10 cellular contexts compared by ENCODE assay signal in the genomic region with DNA sequence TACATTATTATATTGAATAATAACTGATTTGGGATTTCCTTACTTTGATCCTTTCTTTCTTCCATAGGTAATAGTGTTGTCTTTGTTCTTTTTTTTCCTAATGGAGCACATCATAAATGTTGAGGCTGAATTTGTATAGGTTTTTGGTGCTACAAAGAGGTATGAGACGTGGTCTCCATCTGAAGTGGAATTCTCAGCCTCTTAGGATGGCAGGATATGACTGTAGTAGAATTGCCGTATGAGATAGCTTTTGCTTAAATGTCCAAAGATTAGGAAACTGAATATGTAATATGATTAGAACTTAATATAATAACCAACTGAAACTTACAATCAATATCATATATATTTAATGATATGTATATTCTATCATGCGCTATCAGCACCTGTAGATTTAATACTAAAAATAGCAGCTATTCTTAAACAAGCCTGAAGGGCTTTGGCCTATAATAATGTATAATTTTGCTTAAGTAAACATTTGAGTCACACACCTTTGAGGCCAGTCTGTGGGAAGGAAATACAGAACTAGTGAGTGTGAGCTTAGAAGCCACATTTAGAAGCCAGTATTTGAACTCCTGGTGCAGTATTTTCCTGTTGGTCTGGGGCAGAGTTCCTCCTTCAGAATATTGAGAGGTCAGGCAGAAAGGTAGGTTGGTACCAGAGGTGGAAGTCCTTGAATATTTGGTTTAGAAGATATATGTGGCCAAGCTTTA.
DNase-seq lines count a peak whose midpoint lies in the region; ATAC-seq and TF ChIP-seq lines count a peak whose summit lies in the region.
"Had no signal": no experiment of that assay in that cellular context is flagged by ENCODE, and none has a peak within 500 bp of the region (broad histone marks: within the 10 kb centered on the region; RNA-seq: fewer than 3 reads in every experiment).

No MANE protein-coding gene starts in this region.

- no peak for TF ChIP-seq CTCF in GM12865 (IDR thresholded peaks at IDR 0.05; ENCODE audit: insufficient read depth, low read depth, low read length, missing control alignments)
- no peak for TF ChIP-seq CTCF in osteoblast (IDR thresholded peaks at IDR 0.05; ENCODE audit: extremely low read depth, low read depth, low read length)

- H3K27me3 ChIP-seq in osteoblast (ENCODE audit: insufficient read depth, low read length), result no peaks in the 10 kb centered on the region
- H3K27me3 ChIP-seq: right lobe of liver, tibial artery had no signal

- no peak overlapping the region for H2AFZ ChIP-seq in osteoblast (ENCODE audit: low read length)

- peaks cover 15% of the 10 kb centered on the region for H3K36me3 ChIP-seq in osteoblast (ENCODE audit: insufficient read depth, low read length)

- peak overlapping the region; percentile 27 for H3K27ac ChIP-seq in osteoblast (ENCODE audit: low read depth, low read length)
- H3K27ac ChIP-seq: right lobe of liver, tibial artery had no signal

- H3K4me1 ChIP-seq in osteoblast (ENCODE audit: insufficient read depth, low read length), result peaks cover 9% of the 10 kb centered on the region
- H3K4me1 ChIP-seq: right lobe of liver, tibial artery had no signal

- peak; percentile 60 for DNase-seq in GM12865 (ENCODE audit: low read depth)
- peak; percentile 15 for DNase-seq in HS-27A (ENCODE audit: low read depth)
- peak; percentile 69 for DNase-seq in amniotic epithelial cell (ENCODE audit: low read depth)
- peak; percentile 58 for DNase-seq in osteoblast (ENCODE audit: insufficient read length, low spot score, missing footprints)
- DNase-seq in superior temporal gyrus (ENCODE audit: extremely low spot score), result no peak
- no peak for DNase-seq in SIG-M5 treated with dmso at 0.1 percent for 504 hours (lab: John Stamatoyannopoulos, UW; ENCODE audit: unreplicated experiment)
- DNase-seq: right lobe of liver, tibial artery had no signal

- H3K79me2 ChIP-seq in osteoblast (ENCODE audit: insufficient read depth, low read length), result peaks cover 17% of the 10 kb centered on the region

- H3K4me2 ChIP-seq in osteoblast (ENCODE audit: insufficient read depth, low read length), result peak overlapping the region; percentile 34

- H3K4me3 ChIP-seq in GM12865 (ENCODE audit: low read depth, low read length) (no peak overlapping the region), osteoblast (ENCODE audit: insufficient read depth, low read length) (no peak overlapping the region)
- H3K4me3 ChIP-seq: right lobe of liver, tibial artery had no signal

- H3K9me3 ChIP-seq in osteoblast (ENCODE audit: low read depth, low read length), result no peaks in the 10 kb centered on the region
- H3K9me3 ChIP-seq: right lobe of liver, tibial artery had no signal

- ATAC-seq in HG03354 (IDR thresholded peaks at IDR 0.05; ENCODE audit: poor library complexity, severe bottlenecking, unreplicated experiment) (no peak), HG03097 (IDR thresholded peaks at IDR 0.05; ENCODE audit: low FRiP score, unreplicated experiment) (no peak)

- no peaks in the 10 kb centered on the region for H4K20me1 ChIP-seq in osteoblast (ENCODE audit: insufficient read depth, low read length)

Comparison
In these comparisons a context has a peak if more than half of its experiments do, and no peak if none do; other contexts are left out.
1. DNase-seq: peak in GM12865 (single experiment), HS-27A (single experiment), amniotic epithelial cell (single experiment) and osteoblast (single experiment); none in superior temporal gyrus (single experiment) and SIG-M5 treated with dmso at 0.1 percent for 504 hours (single experiment).